21 cellular contexts compared by ENCODE assay signal in the genomic region with DNA sequence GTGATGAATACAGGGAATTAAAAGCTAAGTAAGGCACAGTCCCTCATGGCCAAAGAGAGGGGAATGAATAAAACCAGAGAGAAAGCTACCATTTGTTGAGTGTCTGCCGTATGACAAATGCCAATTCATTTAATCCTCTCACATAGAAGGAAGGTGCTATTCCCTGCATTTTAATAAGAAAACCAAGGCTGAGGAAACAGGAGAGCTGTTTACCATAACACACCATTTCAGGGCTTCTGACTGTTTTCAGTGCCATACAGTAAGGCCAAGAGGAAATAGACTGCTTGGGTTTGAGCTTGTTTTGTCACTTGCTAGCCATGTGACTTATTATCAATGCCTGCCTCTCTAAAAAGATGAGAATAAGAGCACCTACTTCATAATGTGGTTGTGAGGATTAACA. TPM values are rescaled to one million over a fixed set of nuclear protein-coding genes. Genes with fewer than 3 reads are reported as not detected.
DNase-seq lines count a peak whose midpoint lies in the region; ATAC-seq and TF ChIP-seq lines count a peak whose summit lies in the region.
"Had no signal": no experiment of that assay in that cellular context is flagged by ENCODE, and none has a peak within 500 bp of the region (broad histone marks: within the 10 kb centered on the region; RNA-seq: fewer than 3 reads in every experiment).

No MANE protein-coding gene starts in this region.

- no peak for DNase-seq in left ventricle myocardium inferior
- DNase-seq in Right ventricle myocardium inferior (ENCODE audit: missing footprints): no peak
- DNase-seq in SK-MEL-5 (ENCODE audit: low read depth, low spot score): peak; percentile 23
- DNase-seq in endodermal cell: no peak
- no peak for DNase-seq in iPS-NIHi7 (ENCODE audit: extremely low spot score)
- DNase-seq in type B pancreatic cell (ENCODE audit: extremely low spot score, unreplicated experiment): no peak
- no peak for DNase-seq in omental fat pad (ENCODE audit: low spot score)
- DNase-seq: BE2C; CD8-positive, alpha-beta T cell; DND-41; GF-D8; GOT3; HFFc6; Kasumi-1; NCI-H1417; NCI-H1930; NCI-H2171 treated with DMSO at 0.1 percent for 48 hours; NCI-H510A; NCI-H82; Peyer's patch; SHP77 had no signal

- H3K27ac ChIP-seq in left ventricle myocardium inferior (replicated peaks): peak overlapping the region; percentile 45
- no peak overlapping the region for H3K27ac ChIP-seq in endodermal cell (ENCODE audit: low read depth, low read length)
- H3K27ac ChIP-seq: Peyer's patch had no signal

- H3K4me1 ChIP-seq in left ventricle myocardium inferior (peaks cover 58% of the 10 kb centered on the region), endodermal cell (ENCODE audit: control insufficient read depth, insufficient read depth, low read length) (peaks cover 5% of the 10 kb centered on the region)

- H3K27ac Mint-ChIP-seq in endodermal cell (peak overlapping the region; percentile 83), type B pancreatic cell (no peak overlapping the region)
- H3K27ac Mint-ChIP-seq: HFFc6 had no signal

- H3K9me3 Mint-ChIP-seq in endodermal cell (no peaks in the 10 kb centered on the region), type B pancreatic cell (no peaks in the 10 kb centered on the region)
- H3K9me3 Mint-ChIP-seq: CD8-positive, alpha-beta T cell; HFFc6 had no signal

- H3K36me3 Mint-ChIP-seq in endodermal cell (ENCODE audit: low read depth) (peaks cover 37% of the 10 kb centered on the region), type B pancreatic cell (peaks cover 11% of the 10 kb centered on the region)

- in situ Hi-C loops in SK-MEL-5 (cut with HindIII; ENCODE audit: low pct_unique_long_range_greater_than_20kb, low sequenced_read_pairs): no loop called here

- H3K36me3 ChIP-seq in left ventricle myocardium inferior (peaks cover 35% of the 10 kb centered on the region), endodermal cell (ENCODE audit: control insufficient read depth, insufficient read depth, low read length) (peaks cover 58% of the 10 kb centered on the region)

- TF ChIP-seq CTCF in left ventricle myocardium inferior (IDR thresholded peaks at IDR 0.05; ENCODE audit: borderline replicate concordance) (no peak), endodermal cell (conservative IDR thresholded peaks at IDR 0.05) (no peak), type B pancreatic cell (conservative IDR thresholded peaks at IDR 0.05) (no peak), omental fat pad (IDR thresholded peaks at IDR 0.05) (no peak)

- peaks cover 12% of the 10 kb centered on the region for H3K4me1 Mint-ChIP-seq in endodermal cell
- peaks cover 4% of the 10 kb centered on the region for H3K4me1 Mint-ChIP-seq in type B pancreatic cell (ENCODE audit: unreplicated experiment)

- intact Hi-C loops in left ventricle myocardium inferior (cut with micrococcal nuclease): no loop called here
- intact Hi-C loops in Right ventricle myocardium inferior (cut with DNase I): no loop called here

- H3K27me3 Mint-ChIP-seq in endodermal cell (ENCODE audit: insufficient read depth) (no peaks in the 10 kb centered on the region), type B pancreatic cell (no peaks in the 10 kb centered on the region)

- H3K27me3 ChIP-seq in left ventricle myocardium inferior (ENCODE audit: low read depth) (no peaks in the 10 kb centered on the region), endodermal cell (ENCODE audit: control insufficient read depth, insufficient read depth, low read length, poor library complexity, severe bottlenecking) (no peaks in the 10 kb centered on the region)
- H3K27me3 ChIP-seq: BE2C, Peyer's patch had no signal

- H3K4me3 ChIP-seq in left ventricle myocardium inferior (no peak overlapping the region), endodermal cell (ENCODE audit: low read length) (no peak overlapping the region)
- H3K4me3 ChIP-seq: Peyer's patch had no signal

- 82% methylated on average over 1 of the region's 1 CpG; no CpG with 5 or more reads in 1 of the 2 experiments for WGBS in endodermal cell (ENCODE audit: insufficient coverage in 1 of 2, insufficient read length in 1 of 2), 2 experiments

- ATAC-seq in Right ventricle myocardium inferior (no peak), omental fat pad (ENCODE audit: low FRiP score) (no peak)
- ATAC-seq: CD8-positive, alpha-beta T cell had no signal

- H3K9me3 ChIP-seq in left ventricle myocardium inferior (replicated peaks): no peaks in the 10 kb centered on the region
- H3K9me3 ChIP-seq in endodermal cell (ENCODE audit: control insufficient read depth, low read length): no peaks in the 10 kb centered on the region
- H3K9me3 ChIP-seq: BE2C, Peyer's patch had no signal

- no peak overlapping the region for H3K9ac ChIP-seq in endodermal cell (ENCODE audit: extremely low read depth, low read length, poor library complexity, severe bottlenecking)

- no peak overlapping the region for H3K4me3 Mint-ChIP-seq in endodermal cell
- H3K4me3 Mint-ChIP-seq in type B pancreatic cell: no peak overlapping the region
- H3K4me3 Mint-ChIP-seq: CD8-positive, alpha-beta T cell; HFFc6 had no signal

RNA-seq across cellular contexts. Expression of gene BTBD1, which starts 10.1 kb away (rescaled TPM):
- total RNA-seq in left ventricle myocardium inferior: 169 TPM
- 150 TPM for total RNA-seq in Right ventricle myocardium inferior
- 137 and 147 TPM in 2 replicates for total RNA-seq in SK-MEL-5 (2014; rRNA removed; shearing (Covaris generic))
- 79.8 and 90.7 TPM in 2 replicates for polyA plus RNA-seq in SK-MEL-5 (2015; cell fraction: cytosol; rRNA removed)
- 40.2 and 48.0 TPM in 2 replicates for polyA plus RNA-seq in SK-MEL-5 (2015; cell fraction: nucleus; rRNA removed)
- 10 to 100 TPM; 35.9 to 37.0 TPM for total RNA-seq in endodermal cell
- 37.5 TPM for polyA plus RNA-seq in endodermal cell (2013, experiment 1 of 2)
- 38.6 TPM for polyA plus RNA-seq in endodermal cell (2013, experiment 2 of 2)
- 40.5 and 40.7 TPM in 2 replicates for total RNA-seq in type B pancreatic cell (ENCODE audit: low replicate concordance)
- 100 to 1,000 TPM in 1 of 4 donors, 10 to 100 TPM in 3; 56.9 to 104 (median 84.7) TPM for total RNA-seq in omental fat pad

RNA-seq across cellular contexts. Expression of gene C15orf40, which starts 45.6 kb away (rescaled TPM):
- 10.4 TPM for total RNA-seq in left ventricle myocardium inferior
- total RNA-seq in Right ventricle myocardium inferior: 11.1 TPM
- total RNA-seq in SK-MEL-5 (2014; rRNA removed; shearing (Covaris generic)): 25.3 and 26.6 TPM in 2 replicates
- polyA plus RNA-seq in SK-MEL-5 (2015; cell fraction: cytosol; rRNA removed): 26.7 and 45.1 TPM in 2 replicates
- polyA plus RNA-seq in SK-MEL-5 (2015; cell fraction: nucleus; rRNA removed): 19.3 and 30.9 TPM in 2 replicates
- total RNA-seq in endodermal cell: 10 to 100 TPM; 15.5 to 17.7 TPM
- polyA plus RNA-seq in endodermal cell (2013, experiment 1 of 2): 16.0 TPM
- 19.5 TPM for polyA plus RNA-seq in endodermal cell (2013, experiment 2 of 2)
- 20.8 and 26.8 TPM in 2 replicates for total RNA-seq in type B pancreatic cell (ENCODE audit: low replicate concordance)
- 10 to 100 TPM in 2 of 4 donors, 1 to 10 TPM in 2; 8.5 to 13.1 (median 10.3) TPM for total RNA-seq in omental fat pad

RNA-seq across cellular contexts. Expression of gene TM6SF1, which starts 50.4 kb away (rescaled TPM):
- total RNA-seq in left ventricle myocardium inferior (4.7 TPM), Right ventricle myocardium inferior (5.0 TPM), endodermal cell (1 to 10 TPM; 1.2 to 1.9 TPM), type B pancreatic cell (ENCODE audit: low replicate concordance) (0.14 and 0.24 TPM in 2 replicates), omental fat pad (10 to 100 TPM in 3 of 4 donors, 1 to 10 TPM in 1; 6.2 to 32.0 (median 16.6) TPM)
- 0.08 TPM in 1 of 2 replicates, not detected in the other for total RNA-seq in SK-MEL-5 (2014; rRNA removed; shearing (Covaris generic))
- polyA plus RNA-seq in SK-MEL-5 (2015; cell fraction: cytosol; rRNA removed): not detected in 2 replicates
- 0.72 TPM in 1 of 2 replicates, not detected in the other for polyA plus RNA-seq in SK-MEL-5 (2015; cell fraction: nucleus; rRNA removed)
- 0.39 TPM for polyA plus RNA-seq in endodermal cell (2013, experiment 1 of 2)
- 0.29 TPM for polyA plus RNA-seq in endodermal cell (2013, experiment 2 of 2)
- total RNA-seq: CD8-positive, alpha-beta T cell had no signal
